ENCODE assay signal across 9 cellular contexts in the genomic region with DNA sequence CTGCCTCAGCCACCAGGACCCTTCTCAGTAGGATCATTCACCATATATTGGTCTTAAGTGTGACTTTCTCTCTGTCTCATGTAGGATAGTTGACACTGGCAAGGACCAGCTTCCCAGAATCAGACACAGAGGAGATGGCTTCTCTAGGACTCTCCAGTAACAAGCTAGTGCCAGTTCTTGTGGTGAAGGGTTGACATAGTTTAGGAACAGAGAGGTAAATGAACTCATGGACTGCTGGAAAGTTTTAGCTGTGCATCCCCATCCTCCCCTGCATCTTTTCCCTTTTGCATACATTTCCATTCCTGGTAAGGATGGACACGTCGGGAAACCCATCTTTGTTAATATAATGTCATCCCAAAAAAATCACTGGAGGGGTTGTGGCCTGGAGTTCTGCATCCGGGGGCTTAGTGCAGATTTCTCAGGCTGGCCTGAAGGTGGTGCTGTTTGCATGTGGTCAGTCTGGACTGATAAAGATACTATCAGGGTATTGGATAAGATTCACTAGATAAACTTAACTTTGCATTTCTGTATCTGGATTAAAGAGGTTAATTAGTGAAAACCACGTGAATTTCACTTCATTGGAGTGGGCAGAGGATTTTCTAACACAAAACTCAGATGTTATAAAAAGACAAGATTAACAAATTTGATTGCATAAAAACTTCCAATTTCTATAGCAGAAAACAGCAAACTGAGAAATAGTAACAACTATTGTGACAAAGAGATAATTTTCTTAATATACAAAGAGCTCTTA.
DNase-seq lines count a peak whose midpoint lies in the region; ATAC-seq and TF ChIP-seq lines count a peak whose summit lies in the region.
"Had no signal": no experiment of that assay in that cellular context is flagged by ENCODE, and none has a peak within 500 bp of the region (broad histone marks: within the 10 kb centered on the region; RNA-seq: fewer than 3 reads in every experiment).

No MANE protein-coding gene starts in this region.

- ATAC-seq in RWPE2 (ENCODE audit: low read depth) (peak; percentile 90), left ventricle myocardium superior (peak; percentile 82), HG02798 (IDR thresholded peaks at IDR 0.05; ENCODE audit: poor library complexity, unreplicated experiment) (no peak)

- H3K9me3 ChIP-seq in RWPE2 (ENCODE audit: severe bottlenecking) (no peaks in the 10 kb centered on the region), adipocyte (ENCODE audit: control insufficient read depth, low read length) (peaks cover 5% of the 10 kb centered on the region), sigmoid colon (no peaks in the 10 kb centered on the region)

- H3K36me3 ChIP-seq in H7 (replicated peaks; ENCODE audit: control insufficient read depth, insufficient read depth, low read length), result no peaks in the 10 kb centered on the region
- H3K36me3 ChIP-seq in RWPE2 (ENCODE audit: low read depth), result no peaks in the 10 kb centered on the region
- no peaks in the 10 kb centered on the region for H3K36me3 ChIP-seq in adipocyte (ENCODE audit: control insufficient read depth, insufficient read depth, low read length, severe bottlenecking)
- no peaks in the 10 kb centered on the region for H3K36me3 ChIP-seq in sigmoid colon

- no peaks in the 10 kb centered on the region for H3K36me3 Mint-ChIP-seq in CD14-positive monocyte
- H3K36me3 Mint-ChIP-seq: IgD-negative memory B cell had no signal

- WGBS in sigmoid colon, 2 donors, result 2 to 7% methylated on average over 4 of the region's 4 CpGs

- peak overlapping the region; percentile 27 for H3K9ac ChIP-seq in adipocyte (ENCODE audit: low read length)

- H3K4me3 ChIP-seq in H7 (ENCODE audit: insufficient read depth, low read depth, low read length) (no peak overlapping the region), RWPE2 (ENCODE audit: severe bottlenecking) (no peak overlapping the region), adipocyte (ENCODE audit: low read length) (no peak overlapping the region), sigmoid colon (no peak overlapping the region)

- H3K27me3 Mint-ChIP-seq in CD14-positive monocyte (ENCODE audit: low read depth in 3 of 3), result peaks cover 4 to 7% (median 6%) of the 10 kb centered on the region in 3 donors

- H3K27me3 ChIP-seq in H7 (ENCODE audit: control insufficient read depth, insufficient read depth, low read length), result no peaks in the 10 kb centered on the region
- H3K27me3 ChIP-seq in RWPE2 (ENCODE audit: insufficient read depth, poor library complexity, severe bottlenecking), result no peaks in the 10 kb centered on the region
- H3K27me3 ChIP-seq in adipocyte (replicated peaks; ENCODE audit: control insufficient read depth, insufficient read depth, low read length), result no peaks in the 10 kb centered on the region
- no peaks in the 10 kb centered on the region for H3K27me3 ChIP-seq in sigmoid colon

- H3K4me1 ChIP-seq in RWPE2 (ENCODE audit: insufficient read depth, poor library complexity, severe bottlenecking) (no peaks in the 10 kb centered on the region), adipocyte (ENCODE audit: control insufficient read depth, insufficient read depth, low read length) (no peaks in the 10 kb centered on the region), sigmoid colon (no peaks in the 10 kb centered on the region)

- intact Hi-C loops in CD14-positive monocyte (cut with micrococcal nuclease) (no loop called here), left ventricle myocardium superior (cut with micrococcal nuclease) (loop anchor here (5.0 kb wide), 1 partner anchor 141 kb away; no protein-coding TSS in a partner anchor), sigmoid colon (cut with DNase I) (loop anchor here (2.0 to 5.0 kb wide), 2 partner anchors 36 to 142 kb away; no protein-coding TSS in a partner anchor)

- TF ChIP-seq POLR2A in sigmoid colon (IDR thresholded peaks at IDR 0.05), result no peak

- no peak for TF ChIP-seq EP300 in sigmoid colon (IDR thresholded peaks at IDR 0.05)

- H3K9me3 Mint-ChIP-seq in CD14-positive monocyte, result peaks cover 0 to 13% (median 5%) of the 10 kb centered on the region in 7 donors

- no peak overlapping the region for H3K27ac Mint-ChIP-seq in CD14-positive monocyte
- H3K27ac Mint-ChIP-seq: IgD-negative memory B cell had no signal

- TF ChIP-seq CTCF in CD14-positive monocyte (IDR thresholded peaks at IDR 0.05) (peak; percentile 87), RWPE2 (IDR thresholded peaks at IDR 0.05; ENCODE audit: poor library complexity, severe bottlenecking) (peak; percentile 99), sigmoid colon (IDR thresholded peaks at IDR 0.05) (peak; percentile 62 to 80 (median 74))

- DNase-seq in CD14-positive monocyte (ENCODE audit: low spot score) (no peak), H7 (peak; percentile 86), RWPE2 (ENCODE audit: low spot score) (peak; percentile 66), adipocyte (ENCODE audit: low read depth) (peak; percentile 81), left ventricle myocardium superior (no peak), sigmoid colon (peak; percentile 74), NCI-H1048 (lab: John Stamatoyannopoulos, UW) (no peak)

- no peaks in the 10 kb centered on the region for H3K4me1 Mint-ChIP-seq in CD14-positive monocyte

- H3K27ac ChIP-seq in RWPE2 (ENCODE audit: poor library complexity, severe bottlenecking) (no peak overlapping the region), sigmoid colon (no peak overlapping the region)

- no peak overlapping the region for H3K4me3 Mint-ChIP-seq in CD14-positive monocyte
- H3K4me3 Mint-ChIP-seq: IgD-negative memory B cell had no signal

Comparison
In these comparisons a context has a peak if more than half of its experiments do, and no peak if none do; other contexts are left out.
1. DNase-seq: peak in H7 (single experiment), RWPE2 (single experiment), adipocyte (single experiment) and sigmoid colon (single experiment); none in CD14-positive monocyte (single experiment), left ventricle myocardium superior (single experiment) and NCI-H1048 (single experiment).
2. intact Hi-C loops: an anchor here in left ventricle myocardium superior (5.0 kb wide) and sigmoid colon (2.0 to 5.0 kb wide); none called in CD14-positive monocyte.
3. Peak in every context shown above with its lines, with median percentiles within 50 percentile points of each other: CTCF ChIP-seq.